Comparison of ENCODE assay signal across 12 cellular contexts in the genomic region with DNA sequence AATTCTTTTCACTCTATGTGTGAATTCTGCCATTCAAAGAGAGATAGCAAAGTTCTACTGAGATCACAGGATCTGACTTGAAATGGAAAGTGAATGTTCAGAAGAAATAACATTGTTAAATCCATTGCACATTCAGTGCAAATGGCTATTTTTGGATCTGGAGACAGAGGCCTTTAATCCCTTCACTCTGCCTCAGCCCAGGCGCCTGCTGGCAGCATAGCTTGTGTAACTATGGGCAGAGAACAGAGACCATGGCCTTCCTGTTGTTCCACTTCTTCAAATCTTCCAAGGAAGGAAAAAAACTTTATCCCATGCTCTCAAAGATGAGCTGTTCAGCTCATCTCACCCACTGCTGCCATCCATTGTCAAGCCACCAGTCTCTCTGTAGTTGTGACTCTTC.
"Had no signal": no experiment of that assay in that cellular context is flagged by ENCODE, and none has a peak within 500 bp of the region (broad histone marks: within the 10 kb centered on the region; RNA-seq: fewer than 3 reads in every experiment).

No MANE protein-coding gene starts in this region.

- H3K27ac ChIP-seq: adrenal gland, body of pancreas, left lung, ovary, skin epidermis had no signal

- H3K9me3 ChIP-seq: adrenal gland, body of pancreas, ovary had no signal

- H3K9me3 Mint-ChIP-seq: activated T-helper 2 cell treated with anti-CD3 and anti-CD28 coated beads, Interferon-gamma antibody, Interleukin-2, Interleukin-4, amounts not matched to agents 10 μg/mL and 5 μg/mL and 100 μg/mL, durations not matched to agents 14 hours and 24 hours and 36 hours had no signal

- H3K4me3 Mint-ChIP-seq: neural crest cell, T-helper 17 cell had no signal

- DNase-seq: activated naive CD4-positive, alpha-beta T cell treated with anti-CD3 and anti-CD28 coated beads, Interleukin-2, amount 50 U/mL, for 16 hours; adrenal gland; body of pancreas; islet precursor cell; left lung; mesendoderm; ovary; T-helper 17 cell; trophoblast cell had no signal

- H3K36me3 ChIP-seq: adrenal gland, left lung, ovary had no signal

- H3K27ac Mint-ChIP-seq: activated T-helper 2 cell treated with anti-CD3 and anti-CD28 coated beads, Interferon-gamma antibody, Interleukin-2, Interleukin-4, amounts not matched to agents 10 μg/mL and 5 μg/mL and 100 μg/mL, durations not matched to agents 14 hours and 24 hours and 36 hours; T-helper 17 cell had no signal

- ATAC-seq: body of pancreas, left lung, T-helper 17 cell had no signal

- H3K27me3 ChIP-seq: body of pancreas, left lung, ovary had no signal

- H3K4me1 ChIP-seq: adrenal gland, body of pancreas, left lung had no signal

- H3K4me1 Mint-ChIP-seq: neural crest cell had no signal

- H3K4me3 ChIP-seq: adrenal gland, body of pancreas, left lung, ovary, skin epidermis had no signal
